Comparison of ENCODE assay signal across 14 cellular contexts in the genomic region with DNA sequence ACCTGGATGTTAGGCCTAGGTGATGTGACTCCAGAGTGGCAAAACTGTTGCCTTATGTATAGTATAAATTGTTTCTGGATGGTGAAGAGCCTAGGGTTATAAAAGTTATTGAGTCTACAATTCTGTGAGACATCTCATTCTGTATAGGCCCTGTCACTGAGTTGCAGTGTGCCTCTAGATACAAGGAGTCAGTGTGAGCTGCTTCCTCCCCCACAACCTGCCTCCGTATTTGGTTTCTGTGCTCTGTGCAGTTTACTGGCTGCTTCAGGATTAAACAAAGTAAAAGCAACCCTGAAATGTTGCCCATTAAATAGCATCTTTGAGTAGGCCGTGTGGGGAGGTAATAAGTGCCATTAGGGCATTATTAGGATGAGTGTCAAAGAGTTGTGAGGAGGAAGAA. TPM values are rescaled to one million over a fixed set of nuclear protein-coding genes. Genes with fewer than 3 reads are reported as not detected.
A peak's percentile ranks its signal among the peaks of the same experiment; 100 is the strongest.
DNase-seq lines count a peak whose midpoint lies in the region; ATAC-seq and TF ChIP-seq lines count a peak whose summit lies in the region.
"Had no signal": no experiment of that assay in that cellular context is flagged by ENCODE, and none has a peak within 500 bp of the region (broad histone marks: within the 10 kb centered on the region; RNA-seq: fewer than 3 reads in every experiment).

No MANE protein-coding gene starts in this region.

- H3K36me3 ChIP-seq in mesenchymal stem cell (ENCODE audit: control insufficient read depth in 1 of 2, insufficient read depth in 2 of 2, low read depth in 1 of 2, low read length in 2 of 2) (no peaks in the 10 kb centered on the region), smooth muscle cell (ENCODE audit: low read depth) (no peaks in the 10 kb centered on the region)

- H3K23ac ChIP-seq in mesenchymal stem cell (ENCODE audit: low read length in 2 of 2) = no peak overlapping the region

- H2BK120ac ChIP-seq in mesenchymal stem cell (ENCODE audit: low read depth, low read length) = no peak overlapping the region

- H3K9me3 Mint-ChIP-seq in activated T-helper 2 cell treated with anti-CD3 and anti-CD28 coated beads, Interferon-gamma antibody, Interleukin-2, Interleukin-4, amounts not matched to agents 10 μg/mL and 5 μg/mL and 100 μg/mL, durations not matched to agents 14 hours and 24 hours and 36 hours = no peaks in the 10 kb centered on the region
- H3K9me3 Mint-ChIP-seq in stimulated activated naive B cell treated with anti-CD40 and anti-IgM and Interleukin-4, amounts not matched to agents 10 μg/mL and 1 μg/mL and 100 μg/mL, for 72 hours = no peaks in the 10 kb centered on the region
- H3K9me3 Mint-ChIP-seq: activated B cell treated with CpG ODN at 0.5 μM for 24 hours had no signal

- peaks cover 11% of the 10 kb centered on the region for H3K36me3 Mint-ChIP-seq in activated T-helper 2 cell treated with anti-CD3 and anti-CD28 coated beads, Interferon-gamma antibody, Interleukin-2, Interleukin-4, amounts not matched to agents 10 μg/mL and 5 μg/mL and 100 μg/mL, durations not matched to agents 14 hours and 24 hours and 36 hours (ENCODE audit: low read depth)
- H3K36me3 Mint-ChIP-seq in stimulated activated naive B cell treated with anti-CD40 and anti-IgM and Interleukin-4, amounts not matched to agents 10 μg/mL and 1 μg/mL and 100 μg/mL, for 72 hours = peaks cover 8 to 9% of the 10 kb centered on the region in 2 donors

- H4K20me1 ChIP-seq in smooth muscle cell (ENCODE audit: low read depth) = peaks cover 29% of the 10 kb centered on the region

- H2AFZ ChIP-seq in mesenchymal stem cell (ENCODE audit: low read depth, low read length) (no peak overlapping the region), smooth muscle cell (ENCODE audit: low read depth) (no peak overlapping the region)

- H4K91ac ChIP-seq in mesenchymal stem cell (ENCODE audit: low read length) = no peak overlapping the region

- no peaks in the 10 kb centered on the region for H3K79me1 ChIP-seq in mesenchymal stem cell (replicated peaks; ENCODE audit: low read length, poor library complexity, severe bottlenecking)

- peak overlapping the region in 1 of 2 experiments; percentile 43 for H3K14ac ChIP-seq in mesenchymal stem cell (ENCODE audit: low read length in 2 of 2)

- peaks cover 52% of the 10 kb centered on the region for H3K4me1 Mint-ChIP-seq in activated T-helper 2 cell treated with anti-CD3 and anti-CD28 coated beads, Interferon-gamma antibody, Interleukin-2, Interleukin-4, amounts not matched to agents 10 μg/mL and 5 μg/mL and 100 μg/mL, durations not matched to agents 14 hours and 24 hours and 36 hours (ENCODE audit: low read depth)
- H3K4me1 Mint-ChIP-seq in stimulated activated naive B cell treated with anti-CD40 and anti-IgM and Interleukin-4, amounts not matched to agents 10 μg/mL and 1 μg/mL and 100 μg/mL, for 72 hours = peaks cover 18 to 28% of the 10 kb centered on the region in 2 donors

- DNase-seq in HL-60 (ENCODE audit: low read depth in 1 of 2, low spot score in 1 of 2) = no peak
- DNase-seq in activated T-helper 2 cell treated with anti-CD3 and anti-CD28 coated beads, Interferon-gamma antibody, Interleukin-2, Interleukin-4, amounts not matched to agents 10 μg/mL and 5 μg/mL and 100 μg/mL, durations not matched to agents 14 hours and 24 hours and 36 hours (ENCODE audit: low spot score) = no peak
- DNase-seq in mesenchymal stem cell = no peak
- no peak for DNase-seq in smooth muscle cell (lab: John Stamatoyannopoulos, UW; ENCODE audit: unreplicated experiment)
- DNase-seq in stimulated activated naive B cell treated with anti-CD40 and anti-IgM and Interleukin-4, amounts not matched to agents 10 μg/mL and 1 μg/mL and 100 μg/mL, for 72 hours = no peak
- no peak for DNase-seq in NCI-H1105 (lab: John Stamatoyannopoulos, UW)
- DNase-seq: activated B cell treated with CpG ODN at 0.5 μM for 24 hours; activated gamma-delta T cell treated with Interleukin-2 at 50 U/mL for 16 hours; NCI-H1105 treated with DMSO at 0.1 percent for 48 hours; NCI-H526 treated with DMSO at 0.1 percent for 48 hours; occipital lobe; SHP77 treated with DMSO at 0.1 percent for 48 hours; stimulated activated naive CD8-positive, alpha-beta T cell treated with anti-CD3 and anti-CD28 coated beads, Interleukin-15, Interleukin-2, amounts not matched to agents 100 U/mL and 50 U/mL, for 24 hours had no signal

- H3K4me1 ChIP-seq in mesenchymal stem cell (ENCODE audit: control insufficient read depth, insufficient read depth, low read depth, low read length) = no peaks in the 10 kb centered on the region
- H3K4me1 ChIP-seq in smooth muscle cell (ENCODE audit: low read depth) = peaks cover 13% of the 10 kb centered on the region

- intact Hi-C loops in activated T-helper 2 cell treated with anti-CD3 and anti-CD28 coated beads, Interferon-gamma antibody, Interleukin-2, Interleukin-4, amounts not matched to agents 10 μg/mL and 5 μg/mL and 100 μg/mL, durations not matched to agents 14 hours and 24 hours and 36 hours (cut with micrococcal nuclease) = no loop called here

- no peaks in the 10 kb centered on the region for H3K9me3 ChIP-seq in mesenchymal stem cell (ENCODE audit: control insufficient read depth, low read length)
- H3K9me3 ChIP-seq in smooth muscle cell (replicated peaks; ENCODE audit: low read depth) = no peaks in the 10 kb centered on the region

- no peak overlapping the region for H3K9ac ChIP-seq in mesenchymal stem cell (ENCODE audit: low read length)
- peak overlapping the region; percentile 8 for H3K9ac ChIP-seq in smooth muscle cell (ENCODE audit: low read depth)

- H2BK5ac ChIP-seq in mesenchymal stem cell (ENCODE audit: low read depth, low read length, poor library complexity, severe bottlenecking) = no peak overlapping the region

- no peak overlapping the region for H4K8ac ChIP-seq in mesenchymal stem cell (ENCODE audit: low read length)

- no peak overlapping the region for H2BK12ac ChIP-seq in mesenchymal stem cell (ENCODE audit: low read length in 2 of 2)

- no peak overlapping the region for H3K18ac ChIP-seq in mesenchymal stem cell (ENCODE audit: low read depth in 1 of 2, low read length in 2 of 2)

- peak overlapping the region; percentile 71 for H2AK5ac ChIP-seq in mesenchymal stem cell (ENCODE audit: low read length, severe bottlenecking)

- no peaks in the 10 kb centered on the region for H3K27me3 Mint-ChIP-seq in activated T-helper 2 cell treated with anti-CD3 and anti-CD28 coated beads, Interferon-gamma antibody, Interleukin-2, Interleukin-4, amounts not matched to agents 10 μg/mL and 5 μg/mL and 100 μg/mL, durations not matched to agents 14 hours and 24 hours and 36 hours (ENCODE audit: low read depth)
- H3K27me3 Mint-ChIP-seq in stimulated activated naive B cell treated with anti-CD40 and anti-IgM and Interleukin-4, amounts not matched to agents 10 μg/mL and 1 μg/mL and 100 μg/mL, for 72 hours = no peaks in the 10 kb centered on the region
- H3K27me3 Mint-ChIP-seq: activated B cell treated with CpG ODN at 0.5 μM for 24 hours had no signal

- H3K27me3 ChIP-seq in HL-60 (ENCODE audit: insufficient read depth, poor library complexity, severe bottlenecking) = no peaks in the 10 kb centered on the region
- no peaks in the 10 kb centered on the region for H3K27me3 ChIP-seq in mesenchymal stem cell (ENCODE audit: control insufficient read depth in 1 of 2, insufficient read depth in 1 of 2, low read length in 2 of 2)
- H3K27me3 ChIP-seq in smooth muscle cell (ENCODE audit: low read depth) = no peaks in the 10 kb centered on the region

- peaks cover 9% of the 10 kb centered on the region for H3F3A ChIP-seq in smooth muscle cell (ENCODE audit: low read depth)

- no peak overlapping the region for H2BK15ac ChIP-seq in mesenchymal stem cell (ENCODE audit: low read depth, poor library complexity, severe bottlenecking)

- no peak overlapping the region for H3K4me3 ChIP-seq in HL-60 (replicated peaks; ENCODE audit: insufficient read depth, low read length)
- H3K4me3 ChIP-seq in mesenchymal stem cell (ENCODE audit: insufficient read depth in 1 of 2, low read depth in 1 of 2, low read length in 2 of 2) = no peak overlapping the region
- H3K4me3 ChIP-seq in smooth muscle cell = no peak overlapping the region

- H3K4ac ChIP-seq in mesenchymal stem cell (ENCODE audit: low read depth in 1 of 2, low read length in 2 of 2) = no peak overlapping the region

- H3K27ac Mint-ChIP-seq in activated T-helper 2 cell treated with anti-CD3 and anti-CD28 coated beads, Interferon-gamma antibody, Interleukin-2, Interleukin-4, amounts not matched to agents 10 μg/mL and 5 μg/mL and 100 μg/mL, durations not matched to agents 14 hours and 24 hours and 36 hours = peak overlapping the region; percentile 98
- H3K27ac Mint-ChIP-seq in stimulated activated naive B cell treated with anti-CD40 and anti-IgM and Interleukin-4, amounts not matched to agents 10 μg/mL and 1 μg/mL and 100 μg/mL, for 72 hours = no peak overlapping the region
- H3K27ac Mint-ChIP-seq: activated B cell treated with CpG ODN at 0.5 μM for 24 hours had no signal

- peak overlapping the region; percentile 34 for H3K4me3 Mint-ChIP-seq in activated T-helper 2 cell treated with anti-CD3 and anti-CD28 coated beads, Interferon-gamma antibody, Interleukin-2, Interleukin-4, amounts not matched to agents 10 μg/mL and 5 μg/mL and 100 μg/mL, durations not matched to agents 14 hours and 24 hours and 36 hours (ENCODE audit: low read depth)
- peak overlapping the region in 1 of 2 donors; percentile 8 for H3K4me3 Mint-ChIP-seq in stimulated activated naive B cell treated with anti-CD40 and anti-IgM and Interleukin-4, amounts not matched to agents 10 μg/mL and 1 μg/mL and 100 μg/mL, for 72 hours
- H3K4me3 Mint-ChIP-seq: activated B cell treated with CpG ODN at 0.5 μM for 24 hours had no signal

- WGBS in mesenchymal stem cell = 90% methylated on average over 2 of the region's 2 CpGs
- 58% methylated on average over 2 of the region's 2 CpGs for WGBS in smooth muscle cell (ENCODE audit: low lambda C conversion rate)

- H3K4me2 ChIP-seq in mesenchymal stem cell (ENCODE audit: low read length, poor library complexity, severe bottlenecking) = no peak overlapping the region
- H3K4me2 ChIP-seq in smooth muscle cell = no peak overlapping the region

- TF ChIP-seq CTCF in HL-60 (IDR thresholded peaks at IDR 0.05; ENCODE audit: insufficient read depth, low read length) (no peak), smooth muscle cell (IDR thresholded peaks at IDR 0.05; ENCODE audit: borderline replicate concordance, insufficient read depth, poor library complexity, severe bottlenecking) (no peak)

- peak overlapping the region; percentile 89 for H3K27ac ChIP-seq in HL-60 (replicated peaks)
- no peak overlapping the region for H3K27ac ChIP-seq in mesenchymal stem cell (ENCODE audit: low read length, poor library complexity, severe bottlenecking)
- peak overlapping the region; percentile 99 for H3K27ac ChIP-seq in smooth muscle cell (ENCODE audit: low read depth)

- no peak for ATAC-seq in stimulated activated naive B cell treated with anti-CD40 and anti-IgM and Interleukin-4, amounts not matched to agents 10 μg/mL and 1 μg/mL and 100 μg/mL, for 72 hours (replicated peaks)
- no peak for ATAC-seq in GM21717 (IDR thresholded peaks at IDR 0.05; ENCODE audit: unreplicated experiment)
- ATAC-seq: stimulated activated naive CD8-positive, alpha-beta T cell treated with anti-CD3 and anti-CD28 coated beads, Interleukin-15, Interleukin-2, amounts not matched to agents 100 U/mL and 50 U/mL, for 24 hours had no signal

- H3K79me2 ChIP-seq in smooth muscle cell (ENCODE audit: low read depth) = peaks cover 30% of the 10 kb centered on the region

RNA-seq across cellular contexts. Expression of gene IFRD1, which starts 1.9 kb away (rescaled TPM):
- 49.5 and 51.7 TPM in 2 replicates for total RNA-seq in activated T-helper 2 cell treated with anti-CD3 and anti-CD28 coated beads, Interferon-gamma antibody, Interleukin-2, Interleukin-4, amounts not matched to agents 10 μg/mL and 5 μg/mL and 100 μg/mL, durations not matched to agents 14 hours and 24 hours and 36 hours
- polyA plus RNA-seq in mesenchymal stem cell (2013, experiment 1 of 2) = 25.6 TPM
- 26.0 TPM for polyA plus RNA-seq in mesenchymal stem cell (2013, experiment 2 of 2)
- 150 and 155 TPM in 2 replicates for total RNA-seq in smooth muscle cell
- 70.5 and 82.9 TPM in 2 replicates for polyA plus RNA-seq in smooth muscle cell

RNA-seq across cellular contexts. Expression of gene LSMEM1, which starts 32.4 kb away (rescaled TPM):
- 1.3 and 2.4 TPM in 2 replicates for total RNA-seq in activated T-helper 2 cell treated with anti-CD3 and anti-CD28 coated beads, Interferon-gamma antibody, Interleukin-2, Interleukin-4, amounts not matched to agents 10 μg/mL and 5 μg/mL and 100 μg/mL, durations not matched to agents 14 hours and 24 hours and 36 hours
- 0.50 TPM for polyA plus RNA-seq in mesenchymal stem cell (2013, experiment 1 of 2)
- 1.0 TPM for polyA plus RNA-seq in mesenchymal stem cell (2013, experiment 2 of 2)
- total RNA-seq in smooth muscle cell = 0.58 and 2.0 TPM in 2 replicates
- 0.81 and 1.4 TPM in 2 replicates for polyA plus RNA-seq in smooth muscle cell
